ENCODE assay signal across 2 cellular contexts in genomic region chr1:2512862-2513421, GRCh38.
A peak's percentile ranks its signal among the peaks of the same experiment; 100 is the strongest.
TF ChIP-seq lines count a peak whose summit lies in the region.

No MANE protein-coding gene starts in this region.

TF ChIP-seq in IMR-90, 13 proteins besides CTCF, POLR2A, EP300 and RAD21:
- no peak for TF ChIP-seq RCOR1 (IDR thresholded peaks at IDR 0.05; ENCODE audit: insufficient replicate concordance, low read length)
- TF ChIP-seq CEBPB (IDR thresholded peaks at IDR 0.05; ENCODE audit: low read depth, low read length) = no peak
- no peak for TF ChIP-seq RFX5 (IDR thresholded peaks at IDR 0.05; ENCODE audit: low read depth, low read length)
- no peak for TF ChIP-seq MXI1 (IDR thresholded peaks at IDR 0.05; ENCODE audit: borderline replicate concordance, low read depth, low read length)
- no peak for TF ChIP-seq USF2 (IDR thresholded peaks at IDR 0.05; ENCODE audit: low read depth, low read length)
- no peak for TF ChIP-seq SMC3 (IDR thresholded peaks at IDR 0.05; ENCODE audit: low read depth, low read length)
- no peak for TF ChIP-seq BHLHE40 (IDR thresholded peaks at IDR 0.05; ENCODE audit: low read depth, low read length)
- no peak for TF ChIP-seq FOS (IDR thresholded peaks at IDR 0.05; ENCODE audit: low read depth, low read length)

TF ChIP-seq in K562, 482 proteins besides CTCF, POLR2A, EP300 and RAD21:
- TF ChIP-seq ZNF668 (CRISPR knock-in tag; IDR thresholded peaks at IDR 0.05) (no peak), ZNF655 (CRISPR knock-in tag; IDR thresholded peaks at IDR 0.05) (no peak), ZC3H4 (CRISPR knock-in tag; IDR thresholded peaks at IDR 0.05; ENCODE audit: borderline replicate concordance) (no peak), NR3C1 (CRISPR knock-in tag; IDR thresholded peaks at IDR 0.05) (no peak), SUPT5H (IDR thresholded peaks at IDR 0.05) (0 out of 2 replicates have a peak, but pooled peaks have one; percentile 11), CBFA2T3 (IDR thresholded peaks at IDR 0.05) (no peak), RBFOX2 (IDR thresholded peaks at IDR 0.05; ENCODE audit: low read depth, low read length) (peak; percentile 37), WHSC1 (IDR thresholded peaks at IDR 0.05; ENCODE audit: low read length) (no peak), ZBTB40 (IDR thresholded peaks at IDR 0.05) (no peak), ZBTB40 (CRISPR knock-in tag; IDR thresholded peaks at IDR 0.05) (no peak), POLR2G (IDR thresholded peaks at IDR 0.05; ENCODE audit: low read depth, low read length) (peak; percentile 64), ILF3 (IDR thresholded peaks at IDR 0.05; ENCODE audit: borderline replicate concordance) (no peak), FOXJ3 (CRISPR knock-in tag; IDR thresholded peaks at IDR 0.05) (no peak), PCBP1 (IDR thresholded peaks at IDR 0.05; ENCODE audit: low read depth, low read length, poor library complexity, severe bottlenecking) (no peak), ZNF449 (CRISPR knock-in tag; IDR thresholded peaks at IDR 0.05) (no peak), ZNF324 (CRISPR knock-in tag; IDR thresholded peaks at IDR 0.05) (no peak)
TF ChIP-seq in K562: peak in this region for 3.
